3 cellular contexts compared by ENCODE assay signal in the genomic region with DNA sequence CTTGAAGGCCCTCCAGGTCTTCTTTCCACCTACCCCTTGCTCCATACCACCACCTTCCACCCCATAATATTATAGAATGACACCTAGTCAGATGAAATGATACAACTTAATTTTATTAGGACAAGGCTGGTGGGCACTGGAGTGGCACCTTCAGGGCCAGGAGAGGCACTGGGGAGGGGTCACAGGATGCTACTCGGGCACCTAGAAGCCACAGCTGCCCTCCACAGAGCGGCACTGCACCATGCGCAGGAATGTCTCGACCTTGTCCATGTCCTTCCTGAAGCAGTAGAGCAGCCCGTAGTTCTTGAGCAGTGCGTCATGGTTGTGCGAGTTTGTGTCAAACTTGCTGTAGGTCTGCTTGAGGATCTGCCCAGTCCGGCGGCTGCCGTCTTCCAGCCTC. TPM values are rescaled to one million over a fixed set of nuclear protein-coding genes. Genes with fewer than 3 reads are reported as not detected.
"Had no signal": no experiment of that assay in that cellular context is flagged by ENCODE, and none has a peak within 500 bp of the region (broad histone marks: within the 10 kb centered on the region; RNA-seq: fewer than 3 reads in every experiment).

No MANE protein-coding gene starts in this region.

RNA-seq across cellular contexts. Expression of a gene that starts 1.6 kb away (rescaled TPM):
- total RNA-seq: LHCN-M2, M059J, MCF 10A had no signal

RNA-seq across cellular contexts. Expression of a gene that starts 13.1 kb away (rescaled TPM):
- total RNA-seq: LHCN-M2, M059J, MCF 10A had no signal

RNA-seq across cellular contexts. Expression of a gene that starts 16.2 kb away (rescaled TPM):
- total RNA-seq: LHCN-M2, M059J, MCF 10A had no signal

RNA-seq across cellular contexts. Expression of a gene that starts 21.3 kb away (rescaled TPM):
- total RNA-seq: LHCN-M2, M059J, MCF 10A had no signal

RNA-seq across cellular contexts. Expression of a gene that starts 23.8 kb away (rescaled TPM):
- total RNA-seq: LHCN-M2, M059J, MCF 10A had no signal
